In the genomic region with DNA sequence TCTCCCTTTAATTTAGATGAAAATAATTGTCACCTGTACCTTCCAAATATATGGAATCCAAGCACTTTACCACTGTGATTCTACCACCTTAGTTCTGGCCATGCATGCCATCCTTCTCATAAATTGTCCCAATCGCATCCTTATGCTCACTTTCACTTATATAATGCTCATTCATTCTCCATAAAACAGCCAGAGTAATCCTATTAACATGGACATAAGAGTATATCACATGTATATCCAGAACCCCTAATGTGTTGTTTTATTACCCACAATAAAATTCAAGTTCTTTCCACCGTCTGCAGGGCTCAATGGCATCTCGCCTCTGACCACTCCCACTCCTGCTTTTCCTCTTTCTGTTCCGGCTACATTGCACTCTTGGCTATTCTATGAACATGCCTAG, we compare ENCODE assay signal across 32 cellular contexts.
"Had no signal": no experiment of that assay in that cellular context is flagged by ENCODE, and none has a peak within 500 bp of the region (broad histone marks: within the 10 kb centered on the region; RNA-seq: fewer than 3 reads in every experiment).

No MANE protein-coding gene starts in this region.

- DNase-seq: activated CD4-positive, alpha-beta memory T cell treated with anti-CD3 and anti-CD28 coated beads for 36 hours; activated CD4-positive, alpha-beta T cell treated with anti-CD3 and anti-CD28 coated beads for 36 hours; activated CD4-positive, alpha-beta T cell treated with anti-CD3 and anti-CD28 coated beads, Interleukin-2, amount 10 ng/mL, durations not matched to agents 24 days and 14 days; activated CD4-positive, CD25-positive, alpha-beta regulatory T cell; activated CD4-positive, CD25-positive, alpha-beta regulatory T cell treated with anti-CD3 and anti-CD28 coated beads, Interleukin-2, amount 50 U/mL, for 72 hours; activated CD8-positive, alpha-beta memory T cell treated with anti-CD3 and anti-CD28 coated beads, Interleukin-2, amount 10 ng/mL, durations not matched to agents 7 days and 5 days; activated CD8-positive, alpha-beta memory T cell treated with anti-CD3 and anti-CD28 coated beads, Interleukin-2, amount 50 U/mL, for 4 hours; activated CD8-positive, alpha-beta T cell treated with anti-CD3 and anti-CD28 coated beads, Interleukin-2, amount 10 ng/mL, durations not matched to agents 7 days and 5 days; activated effector memory CD4-positive, alpha-beta T cell treated with anti-CD3 and anti-CD28 coated beads, Interleukin-2, amount 50 U/mL, for 16 hours; activated naive CD4-positive, alpha-beta T cell treated with anti-CD3 and anti-CD28 coated beads, Interleukin-2, amount 10 ng/mL, durations not matched to agents 7 days and 5 days; activated naive CD8-positive, alpha-beta T cell treated with anti-CD3 and anti-CD28 coated beads, Interleukin-2, amount 10 ng/mL, durations not matched to agents 7 days and 5 days; activated T-cell treated with anti-CD3 and anti-CD28 coated beads, Interleukin-2, amount 50 U/mL, for 1 hour; activated T-cell treated with anti-CD3 and anti-CD28 coated beads, Interleukin-2, amount 50 U/mL, for 48 hours; central memory CD4-positive, alpha-beta T cell; cerebellar nuclear complex; colonic mucosa; effector CD8-positive, alpha-beta T cell; esophagus squamous epithelium; foreskin melanocyte; head of caudate nucleus; T-helper 17 cell; T1000 had no signal

- ATAC-seq: activated CD4-positive, alpha-beta T cell treated with anti-CD3 and anti-CD28 coated beads for 36 hours; activated CD8-positive, alpha-beta memory T cell treated with anti-CD3 and anti-CD28 coated beads, Interleukin-2, amount 10 ng/mL, durations not matched to agents 7 days and 5 days; activated CD8-positive, alpha-beta T cell treated with anti-CD3 and anti-CD28 coated beads, Interleukin-2, amount 10 ng/mL, durations not matched to agents 7 days and 5 days; activated naive CD4-positive, alpha-beta T cell treated with anti-CD3 and anti-CD28 coated beads, Interleukin-2, amount 50 U/mL, for 72 hours; gastroesophageal sphincter; T-helper 17 cell had no signal

- H3K36me3 ChIP-seq: ascending aorta, breast epithelium, cardiac muscle cell, colonic mucosa, esophagus squamous epithelium, gastroesophageal sphincter had no signal

- H3K27ac ChIP-seq: ascending aorta, breast epithelium, cardiac muscle cell, colonic mucosa, epithelial cell of prostate, esophagus squamous epithelium, gastroesophageal sphincter had no signal

- H3K27me3 ChIP-seq: ascending aorta, breast epithelium, cardiac muscle cell, colonic mucosa, esophagus squamous epithelium, gastroesophageal sphincter had no signal

- H3K4me1 ChIP-seq: ascending aorta, breast epithelium, colonic mucosa, esophagus squamous epithelium, gastroesophageal sphincter had no signal

- H3K36me3 Mint-ChIP-seq: activated CD4-positive, alpha-beta memory T cell treated with anti-CD3 and anti-CD28 coated beads for 36 hours; activated CD8-positive, alpha-beta memory T cell treated with anti-CD3 and anti-CD28 coated beads, Interleukin-2, amount 10 ng/mL, durations not matched to agents 7 days and 5 days; activated naive CD4-positive, alpha-beta T cell treated with anti-CD3 and anti-CD28 coated beads, Interleukin-2, amount 10 ng/mL, durations not matched to agents 7 days and 5 days; activated naive CD4-positive, alpha-beta T cell treated with anti-CD3 and anti-CD28 coated beads, Interleukin-2, amount 50 U/mL, for 72 hours; activated naive CD8-positive, alpha-beta T cell treated with anti-CD3 and anti-CD28 coated beads, Interleukin-2, amount 10 ng/mL, durations not matched to agents 7 days and 5 days; brain had no signal

- H3K27me3 Mint-ChIP-seq: activated CD4-positive, alpha-beta memory T cell treated with anti-CD3 and anti-CD28 coated beads for 36 hours; activated CD4-positive, alpha-beta T cell treated with anti-CD3 and anti-CD28 coated beads for 36 hours; activated CD4-positive, alpha-beta T cell treated with anti-CD3 and anti-CD28 coated beads, Interleukin-2, amount 10 ng/mL, durations not matched to agents 24 days and 14 days; activated CD8-positive, alpha-beta memory T cell treated with anti-CD3 and anti-CD28 coated beads, Interleukin-2, amount 10 ng/mL, durations not matched to agents 7 days and 5 days; activated naive CD4-positive, alpha-beta T cell treated with anti-CD3 and anti-CD28 coated beads, Interleukin-2, amount 10 ng/mL, durations not matched to agents 7 days and 5 days; activated naive CD8-positive, alpha-beta T cell treated with anti-CD3 and anti-CD28 coated beads, Interleukin-2, amount 10 ng/mL, durations not matched to agents 7 days and 5 days; T-helper 17 cell had no signal

- H3K4me1 Mint-ChIP-seq: activated CD4-positive, alpha-beta T cell treated with anti-CD3 and anti-CD28 coated beads for 36 hours; activated CD4-positive, alpha-beta T cell treated with anti-CD3 and anti-CD28 coated beads, Interleukin-2, amount 10 ng/mL, durations not matched to agents 24 days and 14 days; activated CD8-positive, alpha-beta memory T cell treated with anti-CD3 and anti-CD28 coated beads, Interleukin-2, amount 10 ng/mL, durations not matched to agents 7 days and 5 days; activated naive CD4-positive, alpha-beta T cell treated with anti-CD3 and anti-CD28 coated beads, Interleukin-2, amount 10 ng/mL, durations not matched to agents 7 days and 5 days; activated naive CD8-positive, alpha-beta T cell treated with anti-CD3 and anti-CD28 coated beads, Interleukin-2, amount 10 ng/mL, durations not matched to agents 7 days and 5 days; brain; T-helper 17 cell had no signal

- H3K4me3 ChIP-seq: ascending aorta, breast epithelium, cardiac muscle cell, colonic mucosa, esophagus squamous epithelium, gastroesophageal sphincter had no signal

- H3K9me3 Mint-ChIP-seq: activated CD4-positive, alpha-beta T cell treated with anti-CD3 and anti-CD28 coated beads, Interleukin-2, amount 10 ng/mL, durations not matched to agents 24 days and 14 days had no signal

- H3K27ac Mint-ChIP-seq: activated CD4-positive, alpha-beta memory T cell treated with anti-CD3 and anti-CD28 coated beads for 36 hours; activated CD4-positive, alpha-beta T cell treated with anti-CD3 and anti-CD28 coated beads for 36 hours; activated CD4-positive, alpha-beta T cell treated with anti-CD3 and anti-CD28 coated beads, Interleukin-2, amount 10 ng/mL, durations not matched to agents 24 days and 14 days; activated CD8-positive, alpha-beta memory T cell treated with anti-CD3 and anti-CD28 coated beads, Interleukin-2, amount 10 ng/mL, durations not matched to agents 7 days and 5 days; activated CD8-positive, alpha-beta T cell treated with anti-CD3 and anti-CD28 coated beads, Interleukin-2, amount 10 ng/mL, durations not matched to agents 7 days and 5 days; activated naive CD4-positive, alpha-beta T cell treated with anti-CD3 and anti-CD28 coated beads, Interleukin-2, amount 10 ng/mL, durations not matched to agents 7 days and 5 days; activated naive CD4-positive, alpha-beta T cell treated with anti-CD3 and anti-CD28 coated beads, Interleukin-2, amount 50 U/mL, for 72 hours; activated naive CD8-positive, alpha-beta T cell treated with anti-CD3 and anti-CD28 coated beads, Interleukin-2, amount 10 ng/mL, durations not matched to agents 7 days and 5 days; activated T-helper 1 cell treated with anti-CD3 and anti-CD28 coated beads, Interleukin-12 subunit alpha, Interleukin-12 subunit beta, Interleukin-2, Interleukin-4 antibody, amounts not matched to agents 30 ng/mL and 10 ng/mL and 1 ng/mL, durations not matched to agents 14 hours and 24 hours and 36 hours; activated T-helper 2 cell treated with anti-CD3 and anti-CD28 coated beads, Interferon-gamma antibody, Interleukin-2, Interleukin-4, amounts not matched to agents 10 μg/mL and 5 μg/mL and 100 μg/mL, durations not matched to agents 14 hours and 24 hours and 36 hours; brain; T-helper 17 cell; T-helper 2 cell treated with Interferon-gamma antibody and Interleukin-4, amounts not matched to agents 5 μg/mL and 100 μg/mL, for 36 hours had no signal

- H3K4me3 Mint-ChIP-seq: activated CD4-positive, alpha-beta memory T cell treated with anti-CD3 and anti-CD28 coated beads for 36 hours; activated CD4-positive, alpha-beta T cell treated with anti-CD3 and anti-CD28 coated beads for 36 hours; activated CD4-positive, alpha-beta T cell treated with anti-CD3 and anti-CD28 coated beads, Interleukin-2, amount 10 ng/mL, durations not matched to agents 24 days and 14 days; activated CD8-positive, alpha-beta memory T cell treated with anti-CD3 and anti-CD28 coated beads, Interleukin-2, amount 10 ng/mL, durations not matched to agents 7 days and 5 days; activated CD8-positive, alpha-beta T cell treated with anti-CD3 and anti-CD28 coated beads, Interleukin-2, amount 10 ng/mL, durations not matched to agents 7 days and 5 days; activated naive CD4-positive, alpha-beta T cell treated with anti-CD3 and anti-CD28 coated beads, Interleukin-2, amount 10 ng/mL, durations not matched to agents 7 days and 5 days; activated naive CD8-positive, alpha-beta T cell treated with anti-CD3 and anti-CD28 coated beads, Interleukin-2, amount 10 ng/mL, durations not matched to agents 7 days and 5 days; activated T-helper 1 cell treated with anti-CD3 and anti-CD28 coated beads, Interleukin-12 subunit alpha, Interleukin-12 subunit beta, Interleukin-2, Interleukin-4 antibody, amounts not matched to agents 30 ng/mL and 10 ng/mL and 1 ng/mL, durations not matched to agents 14 hours and 24 hours and 36 hours; brain; T-helper 17 cell; T-helper 2 cell treated with Interferon-gamma antibody and Interleukin-4, amounts not matched to agents 5 μg/mL and 100 μg/mL, for 36 hours had no signal

- H3K9me3 ChIP-seq: ascending aorta, breast epithelium, colonic mucosa, esophagus squamous epithelium, gastroesophageal sphincter had no signal
